Comparison of ENCODE assay signal across 8 cellular contexts in the genomic region with DNA sequence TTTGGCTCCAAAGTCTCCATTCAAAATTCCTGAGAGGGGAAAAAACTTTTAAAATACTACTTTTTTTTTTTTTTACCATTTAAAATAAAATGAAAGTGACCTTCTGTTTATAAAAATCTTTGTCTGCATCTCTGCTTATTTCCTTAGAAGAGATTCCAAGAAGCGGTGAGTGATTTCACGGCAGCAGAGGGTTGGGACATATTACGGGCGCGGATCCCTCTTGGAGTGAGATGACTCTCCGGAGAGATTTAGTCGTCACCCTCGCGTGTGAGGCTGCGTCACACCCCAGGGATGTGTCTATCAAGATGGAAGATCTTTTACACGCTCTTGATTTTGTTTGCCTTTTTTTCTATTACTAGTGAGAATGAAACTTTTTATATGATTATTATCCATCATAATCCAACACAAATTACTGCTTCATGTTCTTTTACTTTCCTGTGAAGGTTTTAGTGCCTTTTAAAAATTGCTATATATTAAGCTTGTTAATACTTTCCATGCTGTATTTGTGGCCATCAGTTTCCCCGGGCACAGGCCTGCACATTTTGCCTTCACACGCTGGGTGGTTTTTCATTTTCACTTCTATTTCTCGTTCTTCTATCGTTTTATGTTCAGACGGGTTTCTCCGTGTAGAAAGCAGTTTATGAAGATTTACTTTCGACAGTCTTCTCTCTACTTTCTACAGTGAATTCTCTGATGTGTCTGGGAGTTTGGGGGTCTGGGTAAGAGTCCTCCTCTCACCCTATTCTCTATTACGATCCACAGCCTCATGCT. TPM values are rescaled to one million over a fixed set of nuclear protein-coding genes. Genes with fewer than 3 reads are reported as not detected.
DNase-seq lines count a peak whose midpoint lies in the region; ATAC-seq, FAIRE-seq and TF ChIP-seq lines count a peak whose summit lies in the region.

No MANE protein-coding gene starts in this region.

- peaks cover 43 to 80% (median 53%) of the 10 kb centered on the region in 7 donors for H3K4me1 Mint-ChIP-seq in naive thymus-derived CD4-positive, alpha-beta T cell

- H3K27ac Mint-ChIP-seq in naive thymus-derived CD4-positive, alpha-beta T cell, result peak overlapping the region in 7 of 9 donors; percentile 6 to 78 (median 60)

- CTCF ChIA-PET in AG04450 (lab: Charles Lee) (interaction anchor here (0.6 to 1.3 kb wide), 2 partner anchors 11 to 13 kb away, joined by 3 to 4 read pairs; no protein-coding TSS in a partner anchor), RWPE1 (lab: Yijun Ruan, JAX) (interaction anchor here (0.6 to 1.6 kb wide), 3 partner anchors 12 to 543 kb away, joined by 3 to 10 read pairs (median 3); no protein-coding TSS in a partner anchor)
- CTCF ChIA-PET in naive thymus-derived CD4-positive, alpha-beta T cell (lab: Charles Lee), result interaction anchor here (1.0 kb wide), 2 partner anchors 10 to 116 kb away, joined by 3 to 4 read pairs; partner anchors contain the start of gene RUNX3

- H3K36me3 Mint-ChIP-seq in naive thymus-derived CD4-positive, alpha-beta T cell, result peaks cover 0 to 33% (median 18%) of the 10 kb centered on the region in 5 donors

- H3K27me3 ChIP-seq in AG04450 (ENCODE audit: control insufficient read depth, insufficient read depth, low read length), result peaks cover 43% of the 10 kb centered on the region
- H3K27me3 ChIP-seq in naive thymus-derived CD4-positive, alpha-beta T cell (ENCODE audit: control insufficient read depth in 2 of 2, insufficient read depth in 2 of 2, low read length in 2 of 2), result no peaks in the 10 kb centered on the region

- H3K9me3 ChIP-seq in AG04450 (ENCODE audit: control insufficient read depth, insufficient read depth, low read length), result no peaks in the 10 kb centered on the region
- no peaks in the 10 kb centered on the region for H3K9me3 ChIP-seq in naive thymus-derived CD4-positive, alpha-beta T cell (ENCODE audit: control insufficient read depth in 2 of 3, low read length in 3 of 3)
- no peaks in the 10 kb centered on the region for H3K9me3 ChIP-seq in kidney (ENCODE audit: control insufficient read depth in 1 of 2, low read length in 2 of 2)

- intact Hi-C loops in naive thymus-derived CD4-positive, alpha-beta T cell (cut with micrococcal nuclease), result loop anchor here (10.0 kb wide), 3 partner anchors 284 to 644 kb away; no protein-coding TSS in a partner anchor
- intact Hi-C loops in kidney (cut with DNase I), result no loop called here

- H3K27me3 Mint-ChIP-seq in naive thymus-derived CD4-positive, alpha-beta T cell, result no peaks in the 10 kb centered on the region

- H3K27ac ChIP-seq in AG04450 (ENCODE audit: low read depth, low read length) (no peak overlapping the region), kidney (ENCODE audit: low read depth in 2 of 2, low read length in 2 of 2) (no peak overlapping the region), RWPE1 (no peak overlapping the region)
- peak overlapping the region; percentile 7 for H3K27ac ChIP-seq in naive thymus-derived CD4-positive, alpha-beta T cell (ENCODE audit: low read depth, low read length)

- FAIRE-seq in GM12892 (lab: Jason Lieb, UNC) (peak; percentile 50), kidney (lab: Jason Lieb, UNC) (no peak)

- peaks cover 26 to 97% of the 10 kb centered on the region in 2 donors for H3K4me1 ChIP-seq in naive thymus-derived CD4-positive, alpha-beta T cell (ENCODE audit: control insufficient read depth in 2 of 2, insufficient read depth in 2 of 2, low read length in 2 of 2)
- H3K4me1 ChIP-seq in kidney (ENCODE audit: control insufficient read depth in 1 of 2, insufficient read depth in 1 of 2, low read depth in 1 of 2, low read length in 2 of 2), result no peaks in the 10 kb centered on the region

- no peak for DNase-seq in AG04450 (ENCODE audit: low read depth, low spot score)
- no peak for DNase-seq in GM12892 (ENCODE audit: insufficient read length)
- DNase-seq in activated T-cell treated with anti-CD3 and anti-CD28 coated beads, Interleukin-2, amount 50 U/mL, for 48 hours, result peak; percentile 78 to 79
- DNase-seq in naive thymus-derived CD4-positive, alpha-beta T cell, result no peak
- DNase-seq in kidney, result no peak
- no peak for DNase-seq in RWPE1 (ENCODE audit: low spot score)
- no peak for DNase-seq in AML-193 (lab: John Stamatoyannopoulos, UW)

- H3K4me3 ChIP-seq in AG04450 (ENCODE audit: low read depth, low read length) (peak overlapping the region; percentile 20; the same call in 1 of the 2 replicates), kidney (ENCODE audit: low read length in 2 of 2) (no peak overlapping the region)
- peak overlapping the region; percentile 4 for H3K4me3 ChIP-seq in naive thymus-derived CD4-positive, alpha-beta T cell (ENCODE audit: low read length)

- no peak overlapping the region for H3K9ac ChIP-seq in kidney (ENCODE audit: low read length in 2 of 2)

- H3K9me3 Mint-ChIP-seq in naive thymus-derived CD4-positive, alpha-beta T cell, result no peaks in the 10 kb centered on the region

- peak overlapping the region in 2 of 10 donors; percentile 2 to 27 for H3K4me3 Mint-ChIP-seq in naive thymus-derived CD4-positive, alpha-beta T cell

- no peak for TF ChIP-seq CTCF in AG04450 (IDR thresholded peaks at IDR 0.05; ENCODE audit: low read depth, low read length)
- TF ChIP-seq CTCF in kidney (IDR thresholded peaks at IDR 0.05; ENCODE audit: borderline replicate concordance, extremely low read depth, insufficient read depth), result no peak
- no peak for TF ChIP-seq CTCF in RWPE1 (conservative IDR thresholded peaks at IDR 0.05; ENCODE audit: low read depth)

- POLR2A ChIA-PET in AG04450 (lab: Yijun Ruan, JAX), result interaction anchor here (0.7 kb wide), 1 partner anchor 462 kb away, joined by 4 read pairs; no protein-coding TSS in a partner anchor
- POLR2A ChIA-PET in naive thymus-derived CD4-positive, alpha-beta T cell (lab: Charles Lee), result interaction anchor here (0.5 to 1.8 kb wide), 5 partner anchors 10 to 180 kb away, joined by 3 to 9 read pairs (median 4); partner anchors contain the start of gene RUNX3
- POLR2A ChIA-PET in RWPE1 (lab: Yijun Ruan, JAX; ENCODE audit: low non-redundant PET), result no interaction called here

- no peak for TF ChIP-seq POLR2A in GM12892 (IDR thresholded peaks at IDR 0.05; ENCODE audit: low read depth, low read length)

- H3K36me3 ChIP-seq in naive thymus-derived CD4-positive, alpha-beta T cell (ENCODE audit: control insufficient read depth in 2 of 3, insufficient read depth in 3 of 3, low read length in 3 of 3), result peaks cover 25 to 82% (median 46%) of the 10 kb centered on the region in 3 experiments
- no peaks in the 10 kb centered on the region for H3K36me3 ChIP-seq in kidney (ENCODE audit: control insufficient read depth in 1 of 2, insufficient read depth in 2 of 2, low read length in 2 of 2)

- ATAC-seq in naive thymus-derived CD4-positive, alpha-beta T cell, result no peak
- ATAC-seq in GM18520 (IDR thresholded peaks at IDR 0.05; ENCODE audit: unreplicated experiment), result no peak

RNA-seq across cellular contexts. Expression of gene RUNX3, which starts 9.7 kb away (rescaled TPM):
- polyA plus RNA-seq in AG04450 (2011; rRNA removed), result not detected in 2 replicates
- polyA minus RNA-seq in AG04450 (2011; rRNA and poly(A)+ RNA removed), result not detected in 2 replicates
- 38.6 TPM for polyA plus RNA-seq in GM12892 (2012; ENCODE audit: missing spikeins)
- 100 to 1,000 TPM in 2 of 5 experiments, 10 to 100 TPM in 3; 71.4 to 135 (median 96.9) TPM for total RNA-seq in naive thymus-derived CD4-positive, alpha-beta T cell
- 10 to 100 TPM; 14.2 to 25.8 TPM for polyA plus RNA-seq in naive thymus-derived CD4-positive, alpha-beta T cell
- total RNA-seq in kidney, result 7.9 TPM
- polyA plus RNA-seq in kidney (ENCODE audit: insufficient read depth, low read depth, low replicate concordance), result 0.47 TPM

Comparison
In these comparisons a context has a peak if more than half of its experiments do, and no peak if none do; other contexts are left out.
1. DNase-seq: peak in activated T-cell treated with anti-CD3 and anti-CD28 coated beads, Interleukin-2, amount 50 U/mL, for 48 hours (2 of 2); none in AG04450 (single experiment), GM12892 (single experiment), naive thymus-derived CD4-positive, alpha-beta T cell (0 of 9), kidney (single experiment), RWPE1 (single experiment) and AML-193 (0 of 2).
2. H3K4me3 ChIP-seq: peak in AG04450 (single experiment) and naive thymus-derived CD4-positive, alpha-beta T cell (single experiment); none in kidney (0 of 2).
3. RNA of gene RUNX3, which starts 9.7 kb away (polyA plus RNA-seq): 14.2 to 25.8 TPM in naive thymus-derived CD4-positive, alpha-beta T cell; 0.47 TPM in kidney (single experiment) and not detected in AG04450; every median in the first group is over 10 times any median in the second.